1 cellular context compared by ENCODE assay signal in the genomic region with DNA sequence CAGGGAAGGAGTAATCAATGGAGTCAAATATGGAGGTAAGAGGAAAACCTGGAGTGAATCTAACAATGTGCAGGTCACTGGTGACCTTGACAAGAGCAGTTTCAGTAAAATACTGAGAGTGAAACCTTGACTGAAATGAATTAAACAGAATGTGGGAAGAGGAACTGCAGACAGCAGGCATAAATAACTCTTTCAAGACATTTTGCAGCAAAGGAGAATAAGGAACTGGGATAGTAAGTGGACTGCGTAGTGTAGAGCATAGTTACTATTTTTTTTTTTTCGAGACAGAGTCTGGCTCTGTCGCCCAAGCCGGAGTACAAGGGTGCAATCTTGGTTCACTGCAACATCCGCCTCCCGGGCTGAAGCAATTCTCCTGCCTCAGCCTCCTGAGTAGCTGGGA.
TF ChIP-seq lines count a peak whose summit lies in the region.

No MANE protein-coding gene starts in this region.

TF ChIP-seq in GM12878, 131 proteins besides CTCF, POLR2A, EP300 and RAD21 (continued from another document):
- TF ChIP-seq, protein P1, sequence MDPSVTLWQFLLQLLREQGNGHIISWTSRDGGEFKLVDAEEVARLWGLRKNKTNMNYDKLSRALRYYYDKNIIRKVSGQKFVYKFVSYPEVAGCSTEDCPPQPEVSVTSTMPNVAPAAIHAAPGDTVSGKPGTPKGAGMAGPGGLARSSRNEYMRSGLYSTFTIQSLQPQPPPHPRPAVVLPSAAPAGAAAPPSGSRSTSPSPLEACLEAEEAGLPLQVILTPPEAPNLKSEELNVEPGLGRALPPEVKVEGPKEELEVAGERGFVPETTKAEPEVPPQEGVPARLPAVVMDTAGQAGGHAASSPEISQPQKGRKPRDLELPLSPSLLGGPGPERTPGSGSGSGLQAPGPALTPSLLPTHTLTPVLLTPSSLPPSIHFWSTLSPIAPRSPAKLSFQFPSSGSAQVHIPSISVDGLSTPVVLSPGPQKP (IDR thresholded peaks at IDR 0.05; ENCODE audit: low read depth, low read length) = no peak
- TF ChIP-seq SPI1 (IDR thresholded peaks at IDR 0.05; ENCODE audit: borderline replicate concordance, insufficient read depth, low read depth, low read length) = peak; percentile 87; the same call in 1 of the 2 replicates
- no peak for TF ChIP-seq SUPT20H (IDR thresholded peaks at IDR 0.05; ENCODE audit: borderline replicate concordance, control insufficient read depth, low read depth, low read length)
